In genomic region chr12:100234166-100234565, GRCh38 we compare ENCODE assay signal across 12 cellular contexts. TPM values are rescaled to one million over a fixed set of nuclear protein-coding genes. Genes with fewer than 3 reads are reported as not detected.
DNase-seq lines count a peak whose midpoint lies in the region; ATAC-seq and TF ChIP-seq lines count a peak whose summit lies in the region.
"Had no signal": no experiment of that assay in that cellular context is flagged by ENCODE, and none has a peak within 500 bp of the region (broad histone marks: within the 10 kb centered on the region; RNA-seq: fewer than 3 reads in every experiment).

No MANE protein-coding gene starts in this region.

- intact Hi-C loops in left lung (cut with DNase I), result loop anchor here in 1 of 2 donors (10.0 kb wide), 1 partner anchor 321 kb away; no protein-coding TSS in a partner anchor

- H3K27ac ChIP-seq in ACC112 (ENCODE audit: low read depth, low read length), result peak overlapping the region; percentile 68
- no peak overlapping the region for H3K27ac ChIP-seq in left lung
- H3K27ac ChIP-seq: BLaER1, neural progenitor cell had no signal

- peak; percentile 86 for DNase-seq in HCEC 1CT
- DNase-seq in astrocyte of the spinal cord (ENCODE audit: low read depth, low spot score), result peak; percentile 7
- DNase-seq in left lung, result no peak
- DNase-seq in activated T-cell treated with anti-CD3 and anti-CD28 coated beads, Interleukin-2, amount 50 U/mL, for 4 hours, result no peak
- no peak for DNase-seq in activated CD4-positive, CD25-positive, alpha-beta regulatory T cell treated with anti-CD3 and anti-CD28 coated beads, Interleukin-2, amount 50 U/mL, for 72 hours
- no peak for DNase-seq in HuH-7 (ENCODE audit: low spot score)
- no peak for DNase-seq in stimulated activated CD4-positive, alpha-beta T cell treated with anti-CD3 and anti-CD28 coated beads, Interleukin-15, amount 100 ng/mL, for 24 hours
- DNase-seq: activated CD8-positive, alpha-beta memory T cell treated with anti-CD3 and anti-CD28 coated beads, Interleukin-2, amount 50 U/mL, for 4 hours; stimulated activated naive CD4-positive, alpha-beta T cell treated with Interleukin-2 at 50 U/mL for 16 hours had no signal

- H3K79me2 ChIP-seq in ACC112 (ENCODE audit: control insufficient read depth, insufficient read depth, low read length, unreplicated experiment), result no peaks in the 10 kb centered on the region

- H3K4me3 ChIP-seq in ACC112 (ENCODE audit: low read depth, low read length) (peak overlapping the region; percentile 71), astrocyte of the spinal cord (ENCODE audit: low read depth, low read length) (no peak overlapping the region), left lung (no peak overlapping the region)
- H3K4me3 ChIP-seq: BLaER1, neural progenitor cell had no signal

- in situ Hi-C loops in astrocyte of the spinal cord (cut with HindIII; ENCODE audit: low sequenced_read_pairs), result no loop called here

- no peaks in the 10 kb centered on the region for H3K36me3 Mint-ChIP-seq in activated T-cell treated with anti-CD3 and anti-CD28 coated beads, Interleukin-2, amount 50 U/mL, for 4 hours (ENCODE audit: insufficient read depth)

- H3K27me3 Mint-ChIP-seq in activated T-cell treated with anti-CD3 and anti-CD28 coated beads, Interleukin-2, amount 50 U/mL, for 4 hours (ENCODE audit: low read depth), result no peaks in the 10 kb centered on the region

- H3K9me3 ChIP-seq in left lung, result no peaks in the 10 kb centered on the region
- H3K9me3 ChIP-seq: BLaER1 had no signal

- no peaks in the 10 kb centered on the region for H3K36me3 ChIP-seq in ACC112 (ENCODE audit: insufficient read depth, low read length)
- no peaks in the 10 kb centered on the region for H3K36me3 ChIP-seq in left lung
- H3K36me3 ChIP-seq: BLaER1, neural progenitor cell had no signal

- TF ChIP-seq CTCF in astrocyte of the spinal cord (IDR thresholded peaks at IDR 0.05; ENCODE audit: low read depth, low read length), result no peak
- TF ChIP-seq CTCF in left lung (IDR thresholded peaks at IDR 0.05), result no peak

- peak overlapping the region; percentile 98 for H2AFZ ChIP-seq in ACC112 (ENCODE audit: low read length, unreplicated experiment)
- H2AFZ ChIP-seq: neural progenitor cell had no signal

- no peaks in the 10 kb centered on the region for H3K27me3 ChIP-seq in ACC112 (ENCODE audit: insufficient read depth, low read length)
- H3K27me3 ChIP-seq in left lung, result no peaks in the 10 kb centered on the region
- H3K27me3 ChIP-seq: BLaER1, neural progenitor cell had no signal

- H3K9me3 Mint-ChIP-seq in activated T-cell treated with anti-CD3 and anti-CD28 coated beads, Interleukin-2, amount 50 U/mL, for 4 hours, result no peaks in the 10 kb centered on the region
- H3K9me3 Mint-ChIP-seq: neural progenitor cell had no signal

- no peak overlapping the region for H3K4me3 Mint-ChIP-seq in activated T-cell treated with anti-CD3 and anti-CD28 coated beads, Interleukin-2, amount 50 U/mL, for 4 hours
- H3K4me3 Mint-ChIP-seq: neural progenitor cell had no signal

- H3K4me1 ChIP-seq in ACC112 (ENCODE audit: control insufficient read depth, insufficient read depth, low read length, unreplicated experiment) (peaks cover 8% of the 10 kb centered on the region), left lung (no peaks in the 10 kb centered on the region)
- H3K4me1 ChIP-seq: BLaER1, neural progenitor cell had no signal

- ATAC-seq in left lung, result peak; percentile 28
- ATAC-seq in activated T-cell treated with anti-CD3 and anti-CD28 coated beads, Interleukin-2, amount 50 U/mL, for 4 hours, result no peak

- no peaks in the 10 kb centered on the region for H3K4me1 Mint-ChIP-seq in activated T-cell treated with anti-CD3 and anti-CD28 coated beads, Interleukin-2, amount 50 U/mL, for 4 hours (ENCODE audit: low read depth)

RNA-seq across cellular contexts. Expression of gene DEPDC4, which starts 32.7 kb away (rescaled TPM):
- total RNA-seq in left lung, result 1 to 10 TPM; 1.7 to 1.8 TPM
- 1 to 10 TPM in 1 of 3 donors, under 1 TPM in 2; 0.51 to 1.2 (median 0.53) TPM for total RNA-seq in activated T-cell treated with anti-CD3 and anti-CD28 coated beads, Interleukin-2, amount 50 U/mL, for 4 hours

RNA-seq across cellular contexts. Expression of gene SCYL2, which starts 32.8 kb away (rescaled TPM):
- 10 to 100 TPM; 48.9 to 49.0 TPM for total RNA-seq in left lung
- total RNA-seq in activated T-cell treated with anti-CD3 and anti-CD28 coated beads, Interleukin-2, amount 50 U/mL, for 4 hours, result 10 to 100 TPM; 32.2 to 37.5 (median 34.4) TPM

RNA-seq across cellular contexts. Expression of gene ACTR6, which starts 33.6 kb away (rescaled TPM):
- 10 to 100 TPM; 18.4 to 25.1 TPM for total RNA-seq in left lung
- total RNA-seq in activated T-cell treated with anti-CD3 and anti-CD28 coated beads, Interleukin-2, amount 50 U/mL, for 4 hours, result 10 to 100 TPM; 23.2 to 26.3 (median 26.2) TPM

Comparison
In these comparisons a context has a peak if more than half of its experiments do, and no peak if none do; other contexts are left out.
1. DNase-seq: peak in HCEC 1CT (single experiment) and astrocyte of the spinal cord (single experiment); none in left lung (0 of 2), activated T-cell treated with anti-CD3 and anti-CD28 coated beads, Interleukin-2, amount 50 U/mL, for 4 hours (single experiment), activated CD4-positive, CD25-positive, alpha-beta regulatory T cell treated with anti-CD3 and anti-CD28 coated beads, Interleukin-2, amount 50 U/mL, for 72 hours (single experiment), HuH-7 (single experiment) and stimulated activated CD4-positive, alpha-beta T cell treated with anti-CD3 and anti-CD28 coated beads, Interleukin-15, amount 100 ng/mL, for 24 hours (single experiment).